8 cellular contexts compared by ENCODE assay signal in genomic region chr17:43368740-43369506, GRCh38. TPM values are rescaled to one million over a fixed set of nuclear protein-coding genes. Genes with fewer than 3 reads are reported as not detected.
DNase-seq lines count a peak whose midpoint lies in the region; ATAC-seq and TF ChIP-seq lines count a peak whose summit lies in the region.

No MANE protein-coding gene starts in this region.

- 19 to 34% methylated on average over 28 to 50 of the region's 51 CpGs for WGBS in endodermal cell (ENCODE audit: insufficient coverage in 1 of 2, insufficient read length in 1 of 2), 2 experiments

- no peaks in the 10 kb centered on the region for H3K36me3 ChIP-seq in endodermal cell (ENCODE audit: control insufficient read depth, insufficient read depth, low read length)

- DNase-seq in EL (peak; percentile 83), HK-2 (ENCODE audit: unreplicated experiment) (peak; percentile 86), NOMO-1 (lab: John Stamatoyannopoulos, UW; ENCODE audit: unreplicated experiment in 2 of 2) (peak; percentile 77 to 84), endodermal cell (peak; percentile 97), medulla oblongata (ENCODE audit: extremely low spot score) (peak; percentile 88)
- peak; percentile 60 for DNase-seq in activated CD8-positive, alpha-beta memory T cell treated with anti-CD3 and anti-CD28 coated beads, Interleukin-2, amount 50 U/mL, for 4 hours
- DNase-seq in stimulated activated CD8-positive, alpha-beta memory T cell treated with anti-CD3 and anti-CD28 coated beads, Interleukin-15, amount 100 ng/mL, for 1 hour (ENCODE audit: low read depth) = peak; percentile 34

- peak overlapping the region; percentile 76 for H3K4me3 ChIP-seq in endodermal cell (ENCODE audit: low read length)

- peak overlapping the region; percentile 98 for H3K9ac ChIP-seq in endodermal cell (ENCODE audit: extremely low read depth, low read length, poor library complexity, severe bottlenecking)

- no peak for ATAC-seq in HG03097 (IDR thresholded peaks at IDR 0.05; ENCODE audit: low FRiP score, unreplicated experiment)

- H3K9me3 ChIP-seq in endodermal cell (ENCODE audit: control insufficient read depth, low read length) = no peaks in the 10 kb centered on the region

- peak overlapping the region; percentile 100 for H3K27ac ChIP-seq in endodermal cell (ENCODE audit: low read depth, low read length)

- H3K27me3 ChIP-seq in endodermal cell (ENCODE audit: control insufficient read depth, insufficient read depth, low read length, poor library complexity, severe bottlenecking) = no peaks in the 10 kb centered on the region

- peaks cover 14% of the 10 kb centered on the region for H3K9me3 Mint-ChIP-seq in endodermal cell

- no peaks in the 10 kb centered on the region for H3K27me3 Mint-ChIP-seq in endodermal cell (ENCODE audit: insufficient read depth)

- H3K36me3 Mint-ChIP-seq in endodermal cell (ENCODE audit: low read depth) = peaks cover 3% of the 10 kb centered on the region

- H3K4me1 Mint-ChIP-seq in endodermal cell = peaks cover 21% of the 10 kb centered on the region

- no peak for TF ChIP-seq CTCF in endodermal cell (conservative IDR thresholded peaks at IDR 0.05)

- H3K4me1 ChIP-seq in endodermal cell (ENCODE audit: control insufficient read depth, insufficient read depth, low read length) = no peaks in the 10 kb centered on the region

- peak overlapping the region; percentile 67 for H3K4me3 Mint-ChIP-seq in endodermal cell

- peak overlapping the region; percentile 100 for H3K27ac Mint-ChIP-seq in endodermal cell

RNA-seq across cellular contexts. Expression of gene ARL4D, which starts 29.9 kb away (rescaled TPM):
- total RNA-seq in endodermal cell = 100 to 1,000 TPM; 129 to 142 TPM
- 47.0 TPM for polyA plus RNA-seq in endodermal cell (2013, experiment 1 of 2)
- polyA plus RNA-seq in endodermal cell (2013, experiment 2 of 2) = 62.6 TPM

Comparison
In these comparisons a context has a peak if more than half of its experiments do, and no peak if none do; other contexts are left out.
1. DNase-seq: peak in every context shown above with its lines; median percentile 97 in endodermal cell; 88 in medulla oblongata; 86 in HK-2; 83 in EL; 80 in NOMO-1; 60 in activated CD8-positive, alpha-beta memory T cell treated with anti-CD3 and anti-CD28 coated beads, Interleukin-2, amount 50 U/mL, for 4 hours; 34 in stimulated activated CD8-positive, alpha-beta memory T cell treated with anti-CD3 and anti-CD28 coated beads, Interleukin-15, amount 100 ng/mL, for 1 hour.